8 cellular contexts compared by ENCODE assay signal in genomic region chr7:129610709-129611245, GRCh38. TPM values are rescaled to one million over a fixed set of nuclear protein-coding genes. Genes with fewer than 3 reads are reported as not detected.
DNase-seq lines count a peak whose midpoint lies in the region; ATAC-seq and TF ChIP-seq lines count a peak whose summit lies in the region.

No MANE protein-coding gene starts in this region.

- peaks cover 22 to 77% (median 56%) of the 10 kb centered on the region in 4 donors for H3K4me1 Mint-ChIP-seq in naive thymus-derived CD8-positive, alpha-beta T cell

- no peak for TF ChIP-seq POLR2A in NB4 (IDR thresholded peaks at IDR 0.05; ENCODE audit: extremely low read depth, insufficient read length)

- peaks cover 0 to 9% (median 5%) of the 10 kb centered on the region in 3 donors for H3K36me3 Mint-ChIP-seq in naive thymus-derived CD8-positive, alpha-beta T cell

- H3K36me3 ChIP-seq in BLaER1: peaks cover 27% of the 10 kb centered on the region

- no peaks in the 10 kb centered on the region for H3K27me3 Mint-ChIP-seq in naive thymus-derived CD8-positive, alpha-beta T cell

- peak overlapping the region; percentile 88 for H3K4me2 ChIP-seq in BLaER1

- H4K20me1 ChIP-seq in BLaER1: peaks cover 38% of the 10 kb centered on the region

- peak overlapping the region; percentile 87 to 99 (median 98) for H3K27ac Mint-ChIP-seq in naive thymus-derived CD8-positive, alpha-beta T cell

- no peaks in the 10 kb centered on the region for H3K9me3 ChIP-seq in BLaER1

- DNase-seq in NB4 (ENCODE audit: low read depth) (peak; percentile 35), choroid plexus epithelial cell (ENCODE audit: low read depth) (peak; percentile 16), NCI-H524 (lab: John Stamatoyannopoulos, UW) (no peak), LoVo (ENCODE audit: low spot score) (no peak), NCI-H1048 (lab: John Stamatoyannopoulos, UW) (no peak)
- no peak for DNase-seq in naive thymus-derived CD8-positive, alpha-beta T cell

- H3K4me3 Mint-ChIP-seq in naive thymus-derived CD8-positive, alpha-beta T cell: peak overlapping the region; percentile 91 to 98 (median 95)

- H3K9ac ChIP-seq in BLaER1: peak overlapping the region; percentile 96

- no peaks in the 10 kb centered on the region for H3K27me3 ChIP-seq in BLaER1

- ATAC-seq in naive thymus-derived CD8-positive, alpha-beta T cell: no peak
- no peak for ATAC-seq in HG03378 (IDR thresholded peaks at IDR 0.05; ENCODE audit: unreplicated experiment)

- POLR2A ChIA-PET in naive thymus-derived CD8-positive, alpha-beta T cell (lab: Charles Lee): interaction anchor here (1.6 to 2.8 kb wide), 3 partner anchors 11 to 110 kb away, joined by 4 to 17 read pairs (median 8); no protein-coding TSS in a partner anchor

- TF ChIP-seq CTCF in NB4 (IDR thresholded peaks at IDR 0.05; ENCODE audit: low read depth, low read length) (no peak), choroid plexus epithelial cell (conservative IDR thresholded peaks at IDR 0.05; ENCODE audit: low read depth, low read length) (no peak)

- H3K4me1 ChIP-seq in BLaER1: peaks cover 66% of the 10 kb centered on the region

- H3K27ac ChIP-seq in BLaER1: peak overlapping the region; percentile 98

- H3K4me3 ChIP-seq in BLaER1 (peak overlapping the region; percentile 91), NB4 (ENCODE audit: low read depth, low read length) (peak overlapping the region; percentile 98), choroid plexus epithelial cell (ENCODE audit: low read depth, low read length) (peak overlapping the region; percentile 88)

- no peaks in the 10 kb centered on the region for H3K9me3 Mint-ChIP-seq in naive thymus-derived CD8-positive, alpha-beta T cell

RNA-seq across cellular contexts. Expression of gene NRF1, which starts 0.7 kb away (rescaled TPM):
- total RNA-seq in naive thymus-derived CD8-positive, alpha-beta T cell: 10 to 100 TPM; 44.3 to 45.0 TPM
- 10 to 100 TPM; 11.7 to 22.5 (median 19.6) TPM for polyA plus RNA-seq in naive thymus-derived CD8-positive, alpha-beta T cell

Comparison
In these comparisons a context has a peak if more than half of its experiments do, and no peak if none do; other contexts are left out.
1. DNase-seq: peak in NB4 (single experiment) and choroid plexus epithelial cell (single experiment); none in naive thymus-derived CD8-positive, alpha-beta T cell (0 of 10), NCI-H524 (0 of 2), LoVo (single experiment) and NCI-H1048 (single experiment).
2. Peak in every context shown above with its lines, with median percentiles within 50 percentile points of each other: H3K4me3 ChIP-seq.